Comparison of ENCODE assay signal across 1 cellular context in genomic region chr1:1432566-1432950, GRCh38.
TF ChIP-seq lines count a peak whose summit lies in the region.

No MANE protein-coding gene starts in this region.

TF ChIP-seq in HCT116, 20 proteins besides CTCF, POLR2A, EP300 and RAD21 (continued from another document):
- TF ChIP-seq ZNF274 (IDR thresholded peaks at IDR 0.05; ENCODE audit: low read depth, low read length): no peak
